ENCODE assay signal across 16 cellular contexts in genomic region chr19:32442650-32443049, GRCh38.
DNase-seq lines count a peak whose midpoint lies in the region; ATAC-seq and TF ChIP-seq lines count a peak whose summit lies in the region.
"Had no signal": no experiment of that assay in that cellular context is flagged by ENCODE, and none has a peak within 500 bp of the region (broad histone marks: within the 10 kb centered on the region; RNA-seq: fewer than 3 reads in every experiment).

No MANE protein-coding gene starts in this region.

- ATAC-seq in GM21423 (IDR thresholded peaks at IDR 0.05; ENCODE audit: unreplicated experiment): no peak
- ATAC-seq: CD8-positive, alpha-beta T cell had no signal

- no peak for TF ChIP-seq CTCF in nephron progenitor cell (IDR thresholded peaks at IDR 0.05)

- peak overlapping the region; percentile 65 for H3K27ac Mint-ChIP-seq in nephron progenitor cell
- H3K27ac Mint-ChIP-seq: B cell; CD4-positive, alpha-beta T cell; CD8-positive, alpha-beta T cell had no signal

- no peaks in the 10 kb centered on the region for H3K27me3 Mint-ChIP-seq in nephron progenitor cell (ENCODE audit: low read depth, poor library complexity)
- H3K27me3 Mint-ChIP-seq: B cell; CD4-positive, alpha-beta T cell had no signal

- DNase-seq in caudate nucleus (lab: John Stamatoyannopoulos, UW) (peak in 10 of 61 donors; percentile 1 to 63 (median 6)), nephron progenitor cell (no peak), putamen (ENCODE audit: low spot score) (peak; percentile 34), NCI-H345 (lab: John Stamatoyannopoulos, UW) (no peak)
- DNase-seq: AML-193; Caco-2; Calu3; CD4-positive, alpha-beta T cell; CD8-positive, alpha-beta T cell; DMS79 treated with DMSO at 0.1 percent for 48 hours had no signal

- H3K36me3 Mint-ChIP-seq in nephron progenitor cell (ENCODE audit: low read depth): peaks cover 64% of the 10 kb centered on the region

- no peaks in the 10 kb centered on the region for H3K4me1 Mint-ChIP-seq in nephron progenitor cell
- H3K4me1 Mint-ChIP-seq: B cell had no signal

- peak overlapping the region; percentile 20 for H3K27ac ChIP-seq in caudate nucleus (ENCODE audit: low read depth, low read length)
- H3K27ac ChIP-seq: 22Rv1; A549; BLaER1 treated with 17β-estradiol and CSF1 and Interleukin-3, amounts not matched to agents 10 nM and 100 nM; C4-2B had no signal

- no peak overlapping the region for H3K4me3 Mint-ChIP-seq in nephron progenitor cell
- H3K4me3 Mint-ChIP-seq: B cell; CD4-positive, alpha-beta T cell; CD8-positive, alpha-beta T cell had no signal

- H3K9me3 Mint-ChIP-seq in nephron progenitor cell: no peaks in the 10 kb centered on the region
- H3K9me3 Mint-ChIP-seq: CD4-positive, alpha-beta T cell; CD8-positive, alpha-beta T cell had no signal
